Comparison of ENCODE assay signal across 10 cellular contexts in the genomic region with DNA sequence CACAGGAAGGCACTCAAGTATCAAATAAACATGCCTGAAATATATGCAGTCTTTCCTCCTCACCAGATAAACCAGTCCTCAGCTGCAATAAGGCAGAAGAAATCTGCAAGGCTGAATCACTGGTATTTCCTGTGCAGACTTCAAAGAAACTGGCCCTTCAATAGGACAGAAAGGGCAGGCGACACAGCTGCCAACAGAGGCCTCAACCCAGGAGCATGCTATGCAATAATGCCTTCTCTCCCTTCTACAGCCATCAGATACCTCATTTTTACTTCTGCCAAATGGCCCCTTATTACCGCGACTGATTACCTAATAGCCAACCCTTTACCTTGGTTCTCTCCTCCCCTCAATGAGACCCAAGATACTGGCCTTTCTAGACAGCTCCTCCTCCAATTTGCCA. TPM values are rescaled to one million over a fixed set of nuclear protein-coding genes. Genes with fewer than 3 reads are reported as not detected.
DNase-seq lines count a peak whose midpoint lies in the region; ATAC-seq, FAIRE-seq and TF ChIP-seq lines count a peak whose summit lies in the region.
"Had no signal": no experiment of that assay in that cellular context is flagged by ENCODE, and none has a peak within 500 bp of the region (broad histone marks: within the 10 kb centered on the region; RNA-seq: fewer than 3 reads in every experiment).

No MANE protein-coding gene starts in this region.

- H3K4me1 ChIP-seq in SJSA1 (replicated peaks), result peaks cover 44% of the 10 kb centered on the region
- H3K4me1 ChIP-seq: HAP-1 had no signal

- H3K27ac ChIP-seq in SJSA1 (peak overlapping the region; percentile 88), skin epidermis (peak overlapping the region in 17 of 21 experiments; percentile 1 to 84 (median 50))

- no peaks in the 10 kb centered on the region for H3K9me3 ChIP-seq in SJSA1 (replicated peaks)
- H3K9me3 ChIP-seq: HAP-1 had no signal

- no peak for TF ChIP-seq CTCF in fibroblast of mammary gland (conservative IDR thresholded peaks at IDR 0.05; ENCODE audit: control insufficient read depth, insufficient read depth, low read depth, low read length)

- no peaks in the 10 kb centered on the region for H3K27me3 ChIP-seq in SJSA1 (replicated peaks)

- H3K4me3 ChIP-seq in SJSA1 (no peak overlapping the region), fibroblast of mammary gland (ENCODE audit: control insufficient read depth, low read depth, low read length) (no peak overlapping the region), skin epidermis (no peak overlapping the region)
- H3K4me3 ChIP-seq: HAP-1 had no signal

- DNase-seq in H54 (ENCODE audit: insufficient read length, low spot score) (peak; percentile 41), SJSA1 (ENCODE audit: low read depth in 1 of 2, low spot score in 2 of 2) (peak; percentile 56 to 67), fibroblast of mammary gland (ENCODE audit: low read depth) (peak; percentile 61), NCI-H1105 (lab: John Stamatoyannopoulos, UW) (no peak), occipital lobe (lab: John Stamatoyannopoulos, UW) (no peak)
- DNase-seq: effector memory CD4-positive, alpha-beta T cell had no signal

- FAIRE-seq in H54 (lab: Jason Lieb, UNC), result peak; percentile 30

- ATAC-seq in HG03097 (IDR thresholded peaks at IDR 0.05; ENCODE audit: low FRiP score, unreplicated experiment) (no peak), GM18861 (IDR thresholded peaks at IDR 0.05; ENCODE audit: unreplicated experiment) (no peak)

- TF ChIP-seq POLR2A in H54 (IDR thresholded peaks at IDR 0.05; ENCODE audit: low read depth, low read length), result no peak

- H3K36me3 ChIP-seq in SJSA1, result peaks cover 8% of the 10 kb centered on the region; the same call in 1 of the 2 replicates

RNA-seq across cellular contexts. Expression of a gene that starts 8.0 kb away (rescaled TPM):
- total RNA-seq in SJSA1 (2014; rRNA removed; shearing (Covaris generic)), result 38.4 and 46.4 TPM in 2 replicates
- 129 TPM for total RNA-seq in occipital lobe

RNA-seq across cellular contexts. Expression of a gene that starts 8.3 kb away (rescaled TPM):
- 4.1 TPM in 1 of 2 replicates, not detected in the other for total RNA-seq in SJSA1 (2014; rRNA removed; shearing (Covaris generic))
- total RNA-seq in occipital lobe, result 11.4 TPM

RNA-seq across cellular contexts. Expression of a gene that starts 30.7 kb away (rescaled TPM):
- 51.2 and 76.8 TPM in 2 replicates for total RNA-seq in SJSA1 (2014; rRNA removed; shearing (Covaris generic))
- total RNA-seq in occipital lobe, result 41.0 TPM

RNA-seq across cellular contexts. Expression of a gene that starts 33.4 kb away (rescaled TPM):
- total RNA-seq in SJSA1 (2014; rRNA removed; shearing (Covaris generic)), result not detected in 2 replicates
- not detected for total RNA-seq in occipital lobe

RNA-seq across cellular contexts. Expression of a gene that starts 40.1 kb away (rescaled TPM):
- total RNA-seq in SJSA1 (2014; rRNA removed; shearing (Covaris generic)), result 23.5 and 46.9 TPM in 2 replicates
- total RNA-seq in occipital lobe, result 11.7 TPM

Comparison
In these comparisons a context has a peak if more than half of its experiments do, and no peak if none do; other contexts are left out.
1. DNase-seq: peak in H54 (single experiment), SJSA1 (2 of 2) and fibroblast of mammary gland (single experiment); none in NCI-H1105 (single experiment) and occipital lobe (single experiment).